In the genomic region with DNA sequence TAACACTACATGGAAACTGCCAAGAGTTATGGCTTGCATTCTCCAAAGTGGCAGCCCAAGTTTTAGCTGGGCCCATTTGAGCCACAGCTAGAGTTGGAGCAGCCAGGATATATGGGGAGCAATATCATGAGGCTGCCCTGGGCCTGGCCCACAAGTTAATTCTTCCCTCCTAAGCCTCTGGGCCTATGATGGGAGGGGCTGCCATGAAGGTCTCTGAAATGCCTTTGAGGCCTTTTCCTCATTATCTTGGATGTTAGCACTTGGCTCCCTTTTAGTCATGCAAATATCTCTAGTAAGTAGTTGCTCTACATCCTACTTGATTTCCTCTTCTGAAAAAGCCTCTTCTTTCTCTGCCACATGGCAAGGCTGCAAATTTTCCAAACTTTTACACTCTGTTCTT, we compare ENCODE assay signal across 8 cellular contexts.
"Had no signal": no experiment of that assay in that cellular context is flagged by ENCODE, and none has a peak within 500 bp of the region (broad histone marks: within the 10 kb centered on the region; RNA-seq: fewer than 3 reads in every experiment).

No MANE protein-coding gene starts in this region.

- DNase-seq: GOT3, H7, HFFc6, IMR-90, KG1 had no signal

- H3K27ac Mint-ChIP-seq: HFFc6 had no signal

- ATAC-seq: HCT116, K562 had no signal

- H3K36me3 ChIP-seq: HAP-1 had no signal

- H3K9me3 ChIP-seq: HAP-1 had no signal

- H3K4me3 ChIP-seq: HAP-1, K562 had no signal

- H3K4me3 Mint-ChIP-seq: HFFc6 had no signal
